In genomic region chr12:47705571-47706425, GRCh38 we compare ENCODE assay signal across 1 cellular context.
TF ChIP-seq lines count a peak whose summit lies in the region.

RPAP3 (minus strand) TSS chr12:47706030; CDS start chr12:47702840, 3,190 bp downstream.

TF ChIP-seq in GM12878, 131 proteins besides CTCF, POLR2A, EP300 and RAD21 (continued from another document and continues in another):
- TF ChIP-seq NKRF (conservative IDR thresholded peaks at IDR 0.05) (peak; percentile 78), KLF5 (IDR thresholded peaks at IDR 0.05; ENCODE audit: partially characterized antibody) (peak; percentile 41), POLR2AphosphoS5 (IDR thresholded peaks at IDR 0.05; ENCODE audit: low read length) (peak; percentile 83), TCF7 (IDR thresholded peaks at IDR 0.05; ENCODE audit: borderline replicate concordance) (no peak), NRF1 (conservative IDR thresholded peaks at IDR 0.05; ENCODE audit: low read depth, low read length) (peak; percentile 47), TCF12 (IDR thresholded peaks at IDR 0.05; ENCODE audit: low read depth, low read length) (0 out of 2 replicates have a peak, but pooled peaks have one; percentile 10), ZNF622 (IDR thresholded peaks at IDR 0.05) (no peak), MLLT1 (IDR thresholded peaks at IDR 0.05) (no peak), RUNX3 (IDR thresholded peaks at IDR 0.05; ENCODE audit: low read length) (peak; percentile 63), REST (IDR thresholded peaks at IDR 0.05; ENCODE audit: low read depth, low read length) (no peak), SPI1 (IDR thresholded peaks at IDR 0.05; ENCODE audit: borderline replicate concordance, insufficient read depth, low read depth, low read length) (peak; percentile 7; the same call in 1 of the 2 replicates), CBFB (IDR thresholded peaks at IDR 0.05; ENCODE audit: low read depth) (peak; percentile 60; the same call in 1 of the 2 replicates), GATAD2B (conservative IDR thresholded peaks at IDR 0.05; ENCODE audit: low read depth) (peak; percentile 97), HDAC6 (IDR thresholded peaks at IDR 0.05; ENCODE audit: unreplicated experiment) (no peak), CREB1 (IDR thresholded peaks at IDR 0.05; ENCODE audit: low read depth) (peak; percentile 48; the same call in 1 of the 2 replicates), NR2F1 (conservative IDR thresholded peaks at IDR 0.05) (0 out of 2 replicates have a peak, but pooled peaks have one; percentile 24), IRF3 (IDR thresholded peaks at IDR 0.05) (no peak), IKZF1 (conservative IDR thresholded peaks at IDR 0.05) (peak; percentile 81), EGR1 (IDR thresholded peaks at IDR 0.05; ENCODE audit: borderline replicate concordance in 1 of 2, low read depth in 2 of 2, low read length in 2 of 2) (peak in 1 of 2 experiments; percentile 80; a peak in 2 of 3 replicates), SKIL (IDR thresholded peaks at IDR 0.05; ENCODE audit: low read depth, poor library complexity, severe bottlenecking) (no peak), TCF3 (IDR thresholded peaks at IDR 0.05; ENCODE audit: borderline replicate concordance, insufficient read depth, low read depth, low read length) (0 out of 2 replicates have a peak, but pooled peaks have one; percentile 12), MYC (IDR thresholded peaks at IDR 0.05; ENCODE audit: insufficient read depth, insufficient read length, insufficient replicate concordance, low read length, severe bottlenecking) (peak; percentile 36), ZBTB40 (IDR thresholded peaks at IDR 0.05; ENCODE audit: borderline replicate concordance) (no peak), ZSCAN29 (IDR thresholded peaks at IDR 0.05) (0 out of 2 replicates have a peak, but pooled peaks have one; percentile 16), LARP7 (IDR thresholded peaks at IDR 0.05) (peak; percentile 90), PML (IDR thresholded peaks at IDR 0.05; ENCODE audit: low read length) (peak; percentile 92), ATF3 (IDR thresholded peaks at IDR 0.05; ENCODE audit: borderline replicate concordance, extremely low read depth, low read depth, low read length) (no peak), NFIC (IDR thresholded peaks at IDR 0.05; ENCODE audit: low read depth, low read length) (no peak), NBN (IDR thresholded peaks at IDR 0.05) (0 out of 2 replicates have a peak, but pooled peaks have one; percentile 36), ZNF592 (IDR thresholded peaks at IDR 0.05) (no peak), TBL1XR1 (IDR thresholded peaks at IDR 0.05; ENCODE audit: low read depth, low read length) (0 out of 2 replicates have a peak, but pooled peaks have one; percentile 23), PKNOX1 (IDR thresholded peaks at IDR 0.05) (no peak), YY1 (IDR thresholded peaks at IDR 0.05; ENCODE audit: low read depth, low read length) (no peak), BHLHE40 (IDR thresholded peaks at IDR 0.05; ENCODE audit: borderline replicate concordance in 1 of 2, low read depth in 2 of 2, low read length in 1 of 2) (peak in 1 of 2 experiments; percentile 87; a peak in 2 of 4 replicates), BACH1 (IDR thresholded peaks at IDR 0.05; ENCODE audit: borderline replicate concordance) (peak; percentile 97), HDGF (IDR thresholded peaks at IDR 0.05) (peak; percentile 87; the same call in 1 of the 2 replicates), CBX5 (IDR thresholded peaks at IDR 0.05; ENCODE audit: low read depth) (no peak)
